Comparison of ENCODE assay signal across 8 cellular contexts in genomic region chr12:132986001-132986884, GRCh38. TPM values are rescaled to one million over a fixed set of nuclear protein-coding genes. Genes with fewer than 3 reads are reported as not detected.
DNase-seq lines count a peak whose midpoint lies in the region; ATAC-seq, FAIRE-seq and TF ChIP-seq lines count a peak whose summit lies in the region.

ZNF26 (plus strand) TSS chr12:132986367; CDS start chr12:132986841, 474 bp downstream.

- FAIRE-seq in RCC 7860 (lab: Jason Lieb, UNC) = peak; percentile 53

- H3K4me1 ChIP-seq in esophagus squamous epithelium = peaks cover 9 to 23% (median 12%) of the 10 kb centered on the region in 3 donors

- peaks cover 32% of the 10 kb centered on the region for H3K4me1 Mint-ChIP-seq in activated T-cell treated with anti-CD3 and anti-CD28 coated beads, Interleukin-2, amount 50 U/mL, for 72 hours (ENCODE audit: low read depth)

- 0 to 1% methylated on average over 4 to 38 of the region's 76 CpGs for WGBS in esophagus squamous epithelium, 2 donors

- peaks cover 5% of the 10 kb centered on the region for H3K27me3 Mint-ChIP-seq in activated T-cell treated with anti-CD3 and anti-CD28 coated beads, Interleukin-2, amount 50 U/mL, for 72 hours (ENCODE audit: low read depth)

- no peaks in the 10 kb centered on the region for H3K27me3 ChIP-seq in esophagus squamous epithelium

- peak within 1 kb of the TSS; percentile 69 for H3K27ac ChIP-seq in KOPT-K1 (ENCODE audit: low read depth, low read length, poor library complexity, severe bottlenecking)
- peak within 1 kb of the TSS; percentile 79 to 92 (median 89) for H3K27ac ChIP-seq in esophagus squamous epithelium

- H3K9me3 ChIP-seq in KOPT-K1 (ENCODE audit: insufficient read depth, low read length, poor library complexity, severe bottlenecking) (peaks cover 62% of the 10 kb centered on the region), esophagus squamous epithelium (peaks cover 0 to 32% (median 16%) of the 10 kb centered on the region in 3 donors)

- H3K36me3 ChIP-seq in KOPT-K1 (ENCODE audit: insufficient read depth, low read length) (peaks cover 38% of the 10 kb centered on the region), esophagus squamous epithelium (peaks cover 0 to 38% (median 0%) of the 10 kb centered on the region in 3 donors)

- TF ChIP-seq CTCF in esophagus squamous epithelium (IDR thresholded peaks at IDR 0.05) = peak in 1 of 6 experiments; percentile 37

- H3K27ac Mint-ChIP-seq in activated T-cell treated with anti-CD3 and anti-CD28 coated beads, Interleukin-2, amount 50 U/mL, for 72 hours = peak within 1 kb of the TSS; percentile 95

- peak within 1 kb of the TSS; percentile 89 to 96 for H3K4me3 Mint-ChIP-seq in activated T-cell treated with anti-CD3 and anti-CD28 coated beads, Interleukin-2, amount 50 U/mL, for 72 hours

- H3K9me3 Mint-ChIP-seq in activated T-cell treated with anti-CD3 and anti-CD28 coated beads, Interleukin-2, amount 50 U/mL, for 72 hours = peaks cover 14 to 25% of the 10 kb centered on the region in 2 donors

- H3K4me3 ChIP-seq in esophagus squamous epithelium = peak within 1 kb of the TSS; percentile 76 to 88 (median 84)

- TF ChIP-seq POLR2A in esophagus squamous epithelium (IDR thresholded peaks at IDR 0.05) = peak in 2 of 4 donors; percentile 11 to 29

- H3K36me3 Mint-ChIP-seq in activated T-cell treated with anti-CD3 and anti-CD28 coated beads, Interleukin-2, amount 50 U/mL, for 72 hours (ENCODE audit: insufficient read depth in 2 of 2) = peaks cover 27 to 50% of the 10 kb centered on the region in 2 donors

- DNase-seq in DMS79 (lab: John Stamatoyannopoulos, UW) (peak; percentile 95), RCC 7860 (ENCODE audit: low spot score) (peak; percentile 76), esophagus squamous epithelium (lab: John Stamatoyannopoulos, UW) (peak; percentile 54), myocyte (ENCODE audit: low read depth) (peak; percentile 96)
- DNase-seq in activated T-cell treated with anti-CD3 and anti-CD28 coated beads, Interleukin-2, amount 50 U/mL, for 72 hours = peak; percentile 87 to 90
- peak; percentile 77 to 83 for DNase-seq in stimulated activated CD8-positive, alpha-beta memory T cell treated with anti-CD3 and anti-CD28 coated beads, Interleukin-7, amount 100 ng/mL, for 48 hours (ENCODE audit: extremely low read depth in 1 of 2, low read depth in 1 of 2)

- intact Hi-C loops in esophagus squamous epithelium (cut with DNase I) = loop anchor here (10.0 kb wide), 1 partner anchor 49 kb away; the partner anchor contains the start of gene ZNF84

- ATAC-seq in GM21786 (IDR thresholded peaks at IDR 0.05; ENCODE audit: unreplicated experiment) = peak; percentile 97
- peak; percentile 98 for ATAC-seq in activated T-cell treated with anti-CD3 and anti-CD28 coated beads, Interleukin-2, amount 50 U/mL, for 72 hours (replicated peaks in 1 of 2)

RNA-seq across cellular contexts. Expression of gene ZNF26, which starts in this region (rescaled TPM):
- total RNA-seq in activated T-cell treated with anti-CD3 and anti-CD28 coated beads, Interleukin-2, amount 50 U/mL, for 72 hours = 10 to 100 TPM; 22.9 to 24.1 TPM
- total RNA-seq in esophagus squamous epithelium (10 to 100 TPM in 1 of 4 donors, 1 to 10 TPM in 3; 2.7 to 17.9 (median 5.9) TPM), myocyte (9.6 and 11.2 TPM in 2 replicates)
- polyA plus RNA-seq in myocyte (2012) = 3.7 TPM

Comparison
In these comparisons a context has a peak if more than half of its experiments do, and no peak if none do; other contexts are left out.
1. Peak in every context shown above with its lines: DNase-seq, ATAC-seq, H3K4me3 ChIP-seq and H3K27ac ChIP-seq.